In the genomic region with DNA sequence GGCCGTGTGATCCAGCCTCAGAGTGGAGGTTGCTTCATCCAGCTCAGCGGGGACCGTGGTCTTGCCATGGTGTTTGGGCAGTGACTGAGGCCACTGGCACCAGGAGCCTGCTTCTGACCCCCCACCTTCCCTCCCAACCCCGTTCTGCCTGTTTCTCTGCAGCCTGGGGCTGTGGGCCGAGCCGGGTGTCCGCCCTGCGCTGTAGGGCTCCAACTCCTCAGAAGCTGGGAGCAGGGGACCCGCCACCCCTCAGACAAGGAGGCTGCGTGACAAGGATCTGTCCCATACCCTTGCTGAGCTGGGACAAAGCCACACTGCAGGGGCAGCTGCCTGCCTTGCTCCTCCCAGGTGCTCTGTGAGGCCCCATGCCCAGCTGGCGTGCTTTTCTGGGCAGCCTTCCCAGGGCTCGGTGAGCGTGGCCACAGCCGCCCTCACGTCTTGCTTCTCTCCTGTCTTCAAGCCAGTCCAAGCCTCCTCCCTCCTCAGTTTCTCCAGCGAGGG, we compare ENCODE assay signal across 11 cellular contexts. TPM values are rescaled to one million over a fixed set of nuclear protein-coding genes. Genes with fewer than 3 reads are reported as not detected.
A peak's percentile ranks its signal among the peaks of the same experiment; 100 is the strongest.
DNase-seq lines count a peak whose midpoint lies in the region; ATAC-seq and TF ChIP-seq lines count a peak whose summit lies in the region.
"Had no signal": no experiment of that assay in that cellular context is flagged by ENCODE, and none has a peak within 500 bp of the region (broad histone marks: within the 10 kb centered on the region; RNA-seq: fewer than 3 reads in every experiment).

No MANE protein-coding gene starts in this region.

- H3K36me3 Mint-ChIP-seq in activated naive CD8-positive, alpha-beta T cell treated with anti-CD3 and anti-CD28 coated beads, Interleukin-2, amount 50 U/mL, for 24 hours (ENCODE audit: low read depth) = peaks cover 10% of the 10 kb centered on the region

- peaks cover 17% of the 10 kb centered on the region for H3K4me1 Mint-ChIP-seq in activated naive CD8-positive, alpha-beta T cell treated with anti-CD3 and anti-CD28 coated beads, Interleukin-2, amount 50 U/mL, for 24 hours

- no peaks in the 10 kb centered on the region for H3K9me3 ChIP-seq in osteoblast (ENCODE audit: low read depth, low read length)
- H3K9me3 ChIP-seq: Peyer's patch had no signal

- DNase-seq in DMS 273 (lab: John Stamatoyannopoulos, UW; ENCODE audit: unreplicated experiment) = peak; percentile 83
- DNase-seq in cardiac septum (ENCODE audit: low spot score) = peak; percentile 89
- DNase-seq in osteoblast (ENCODE audit: insufficient read length, low spot score, missing footprints) = peak; percentile 83
- DNase-seq in GM03348 (ENCODE audit: low spot score) = no peak
- DNase-seq in activated naive CD8-positive, alpha-beta T cell treated with anti-CD3 and anti-CD28 coated beads, Interleukin-2, amount 50 U/mL, for 24 hours = no peak
- no peak for DNase-seq in 8988T
- DNase-seq in DMS114 treated with DMSO at 0.1 percent for 48 hours (lab: John Stamatoyannopoulos, UW; ENCODE audit: unreplicated experiment) = no peak
- DNase-seq: CD4-positive, alpha-beta T cell had no signal

- TF ChIP-seq CTCF in VCaP (conservative IDR thresholded peaks at IDR 0.05) = no peak
- no peak for TF ChIP-seq CTCF in osteoblast (IDR thresholded peaks at IDR 0.05; ENCODE audit: extremely low read depth, low read depth, low read length)

- no peak overlapping the region for H3K27ac Mint-ChIP-seq in activated naive CD8-positive, alpha-beta T cell treated with anti-CD3 and anti-CD28 coated beads, Interleukin-2, amount 50 U/mL, for 24 hours
- H3K27ac Mint-ChIP-seq: CD4-positive, alpha-beta T cell had no signal

- H3K4me1 ChIP-seq in osteoblast (ENCODE audit: insufficient read depth, low read length) = peaks cover 6% of the 10 kb centered on the region
- H3K4me1 ChIP-seq: Peyer's patch had no signal

- H2AFZ ChIP-seq in osteoblast (ENCODE audit: low read length) = no peak overlapping the region

- H3K27me3 ChIP-seq in osteoblast (ENCODE audit: insufficient read depth, low read length) = no peaks in the 10 kb centered on the region
- H3K27me3 ChIP-seq: Peyer's patch had no signal

- no peak for ATAC-seq in activated naive CD8-positive, alpha-beta T cell treated with anti-CD3 and anti-CD28 coated beads, Interleukin-2, amount 50 U/mL, for 24 hours

- no peaks in the 10 kb centered on the region for H3K79me2 ChIP-seq in osteoblast (ENCODE audit: insufficient read depth, low read length)

- H3K4me3 ChIP-seq in osteoblast (ENCODE audit: insufficient read depth, low read length) = no peak overlapping the region
- H3K4me3 ChIP-seq: Peyer's patch had no signal

- peaks cover 7% of the 10 kb centered on the region for H3K9me3 Mint-ChIP-seq in activated naive CD8-positive, alpha-beta T cell treated with anti-CD3 and anti-CD28 coated beads, Interleukin-2, amount 50 U/mL, for 24 hours
- H3K9me3 Mint-ChIP-seq: CD4-positive, alpha-beta T cell; WTC11 had no signal

- no peak overlapping the region for H3K4me3 Mint-ChIP-seq in activated naive CD8-positive, alpha-beta T cell treated with anti-CD3 and anti-CD28 coated beads, Interleukin-2, amount 50 U/mL, for 24 hours
- H3K4me3 Mint-ChIP-seq: CD4-positive, alpha-beta T cell; WTC11 had no signal

- H3K27ac ChIP-seq in VCaP (peak overlapping the region; percentile 58), osteoblast (ENCODE audit: low read depth, low read length) (no peak overlapping the region)
- H3K27ac ChIP-seq: Peyer's patch had no signal

- intact Hi-C loops in cardiac septum (cut with DNase I) = loop anchor here (5.0 kb wide), 4 partner anchors 34 to 224 kb away; no protein-coding TSS in a partner anchor

- peaks cover 25% of the 10 kb centered on the region for H3K36me3 ChIP-seq in osteoblast (ENCODE audit: insufficient read depth, low read length)

- no peaks in the 10 kb centered on the region for H3K27me3 Mint-ChIP-seq in activated naive CD8-positive, alpha-beta T cell treated with anti-CD3 and anti-CD28 coated beads, Interleukin-2, amount 50 U/mL, for 24 hours
- H3K27me3 Mint-ChIP-seq: CD4-positive, alpha-beta T cell had no signal

- H4K20me1 ChIP-seq in osteoblast (ENCODE audit: insufficient read depth, low read length) = peaks cover 5% of the 10 kb centered on the region

- no peak overlapping the region for H3K4me2 ChIP-seq in osteoblast (ENCODE audit: insufficient read depth, low read length)

RNA-seq across cellular contexts. Expression of a gene that starts 11.7 kb away (rescaled TPM):
- total RNA-seq in cardiac septum (32.5 TPM), osteoblast (90.5 and 91.6 TPM in 2 replicates)

Comparison
In these comparisons a context has a peak if more than half of its experiments do, and no peak if none do; other contexts are left out.
1. DNase-seq: peak in DMS 273 (single experiment), cardiac septum (single experiment) and osteoblast (single experiment); none in GM03348 (single experiment), activated naive CD8-positive, alpha-beta T cell treated with anti-CD3 and anti-CD28 coated beads, Interleukin-2, amount 50 U/mL, for 24 hours (single experiment), 8988T (single experiment) and DMS114 treated with DMSO at 0.1 percent for 48 hours (single experiment).